8 cellular contexts compared by ENCODE assay signal in the genomic region with DNA sequence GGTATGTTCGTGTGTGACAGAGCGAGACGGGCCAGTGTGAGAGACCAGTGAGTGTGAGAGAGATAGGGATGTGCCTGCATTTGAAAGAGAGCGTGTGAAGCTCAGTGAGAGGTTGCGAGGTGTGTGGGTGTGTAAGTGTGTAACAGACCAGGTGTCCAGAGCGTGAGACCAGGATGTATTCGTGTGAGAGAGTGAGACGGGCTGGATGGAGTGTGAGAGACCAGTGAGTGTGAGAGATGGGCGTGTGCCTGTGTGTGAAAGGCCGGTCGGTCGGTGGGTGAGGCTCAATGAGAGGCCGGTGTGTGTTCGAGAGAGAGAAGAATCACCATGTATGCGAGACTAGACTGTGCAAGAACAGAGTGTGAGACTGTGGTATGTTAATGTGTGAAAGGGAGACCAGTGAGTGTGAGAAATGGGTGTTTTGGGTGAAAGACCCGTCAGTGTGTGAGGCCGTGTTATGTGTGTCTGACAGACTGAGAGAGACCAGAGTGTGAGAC. TPM values are rescaled to one million over a fixed set of nuclear protein-coding genes. Genes with fewer than 3 reads are reported as not detected.
DNase-seq lines count a peak whose midpoint lies in the region; ATAC-seq and TF ChIP-seq lines count a peak whose summit lies in the region.

No MANE protein-coding gene starts in this region.

- H3K27ac ChIP-seq in esophagus muscularis mucosa (replicated peaks in 1 of 4) (peak overlapping the region; percentile 95 to 97 (median 96)), neutrophil (no peak overlapping the region)

- TF ChIP-seq POLR2A in esophagus muscularis mucosa (IDR thresholded peaks at IDR 0.05; ENCODE audit: low read depth) = no peak

- no peak overlapping the region for H3K27ac Mint-ChIP-seq in T-cell

- H2AFZ ChIP-seq in Loucy (ENCODE audit: low read length) = peak overlapping the region; percentile 98

- peaks cover 13 to 26% (median 25%) of the 10 kb centered on the region in 3 donors for H3K9me3 Mint-ChIP-seq in T-cell

- DNase-seq in AG09309 (ENCODE audit: low read depth) = no peak
- DNase-seq in esophagus muscularis mucosa (ENCODE audit: extremely low spot score) = no peak
- no peak for DNase-seq in T-cell
- DNase-seq in EL = no peak
- DNase-seq in HK-2 (ENCODE audit: unreplicated experiment) = no peak
- DNase-seq in mucosa of gallbladder (ENCODE audit: low spot score) = no peak

- H3K4me1 ChIP-seq in Loucy (ENCODE audit: insufficient read depth, low read length, poor library complexity, severe bottlenecking) (peaks cover 5% of the 10 kb centered on the region), esophagus muscularis mucosa (peaks cover 11 to 16% (median 14%) of the 10 kb centered on the region in 4 donors), neutrophil (ENCODE audit: control insufficient read depth in 1 of 2, insufficient read depth in 1 of 2, low read depth in 1 of 2, low read length in 1 of 2) (peaks cover 12 to 16% of the 10 kb centered on the region in 2 experiments)

- H3F3A ChIP-seq in Loucy (ENCODE audit: low read depth) = no peaks in the 10 kb centered on the region

- H3K27me3 Mint-ChIP-seq in T-cell = peaks cover 4 to 8% of the 10 kb centered on the region in 2 donors

- ATAC-seq in T-cell (replicated peaks in 1 of 4) = no peak

- H3K9me2 ChIP-seq in Loucy (replicated peaks; ENCODE audit: low read depth, low read length) = no peaks in the 10 kb centered on the region

- H3K79me2 ChIP-seq in Loucy (ENCODE audit: insufficient read depth, low read length) = no peaks in the 10 kb centered on the region

- 4% methylated on average over 17 of the region's 17 CpGs for WGBS in esophagus muscularis mucosa

- H3K27me3 ChIP-seq in Loucy (ENCODE audit: insufficient read depth, low read length, poor library complexity, severe bottlenecking) = no peaks in the 10 kb centered on the region
- H3K27me3 ChIP-seq in esophagus muscularis mucosa = no peaks in the 10 kb centered on the region
- H3K27me3 ChIP-seq in neutrophil = peaks cover 4% of the 10 kb centered on the region

- peak overlapping the region; percentile 86 for H3K4me3 ChIP-seq in AG09309 (ENCODE audit: control insufficient read depth, low read depth, low read length)
- H3K4me3 ChIP-seq in Loucy (ENCODE audit: low read length, poor library complexity, severe bottlenecking) = peak overlapping the region; percentile 77
- H3K4me3 ChIP-seq in esophagus muscularis mucosa = peak overlapping the region; percentile 66 to 86 (median 82)
- peak overlapping the region; percentile 64 for H3K4me3 ChIP-seq in neutrophil (ENCODE audit: low read depth in 1 of 2, low read length in 1 of 2)

- H4K20me1 ChIP-seq in Loucy (ENCODE audit: insufficient read depth, low read length, poor library complexity, severe bottlenecking) = no peaks in the 10 kb centered on the region

- POLR2A ChIA-PET in T-cell (lab: Charles Lee) = no interaction called here

- intact Hi-C loops in esophagus muscularis mucosa (cut with DNase I) = loop anchor here (10.0 kb wide), 1 partner anchor 166 kb away; the partner anchor contains the start of gene ZNF835

- peak overlapping the region; percentile 92 for H3K4me2 ChIP-seq in Loucy (ENCODE audit: low read depth, low read length, poor library complexity, severe bottlenecking)

- H3K36me3 ChIP-seq in Loucy (ENCODE audit: insufficient read depth, low read length) (no peaks in the 10 kb centered on the region), esophagus muscularis mucosa (peaks cover 4 to 20% (median 13%) of the 10 kb centered on the region in 4 donors), neutrophil (no peaks in the 10 kb centered on the region)

- CTCF ChIA-PET in T-cell (lab: Charles Lee) = no interaction called here

- TF ChIP-seq EP300 in esophagus muscularis mucosa (IDR thresholded peaks at IDR 0.05) = no peak

- no peak for TF ChIP-seq CTCF in AG09309 (IDR thresholded peaks at IDR 0.05; ENCODE audit: control insufficient read depth, insufficient read depth, low read depth, low read length, missing control alignments)
- no peak for TF ChIP-seq CTCF in Loucy (conservative IDR thresholded peaks at IDR 0.05; ENCODE audit: low read length)
- no peak for TF ChIP-seq CTCF in esophagus muscularis mucosa (IDR thresholded peaks at IDR 0.05)
- TF ChIP-seq CTCF in neutrophil (IDR thresholded peaks at IDR 0.05) = no peak

- H3K9me3 ChIP-seq in Loucy (ENCODE audit: insufficient read depth, low read depth, low read length) = no peaks in the 10 kb centered on the region
- peaks cover 0 to 8% (median 3%) of the 10 kb centered on the region in 4 donors for H3K9me3 ChIP-seq in esophagus muscularis mucosa
- H3K9me3 ChIP-seq in neutrophil = peaks cover 10% of the 10 kb centered on the region

- no peak overlapping the region for H3K4me3 Mint-ChIP-seq in T-cell

- H3K36me3 Mint-ChIP-seq in T-cell = peaks cover under 1% of the 10 kb centered on the region

- peaks cover 0 to 7% (median 6%) of the 10 kb centered on the region in 3 donors for H3K4me1 Mint-ChIP-seq in T-cell

- peak overlapping the region; percentile 67 for H3K9ac ChIP-seq in Loucy (ENCODE audit: low read depth, low read length, poor library complexity, severe bottlenecking)

RNA-seq across cellular contexts. Expression of gene ZNF471, which starts 0.7 kb away (rescaled TPM):
- 10 to 100 TPM in 3 of 4 donors, 1 to 10 TPM in 1; 8.6 to 11.2 (median 10.9) TPM for total RNA-seq in esophagus muscularis mucosa
- total RNA-seq in T-cell = 1 to 10 TPM; 1.4 to 3.5 (median 2.2) TPM
- total RNA-seq in mucosa of gallbladder = 14.9 TPM

RNA-seq across cellular contexts. Expression of gene ZFP28, which starts 30.4 kb away (rescaled TPM):
- 10 to 100 TPM; 10.3 to 20.2 (median 12.7) TPM for total RNA-seq in esophagus muscularis mucosa
- total RNA-seq in T-cell = 10 to 100 TPM in 2 of 5 donors, 1 to 10 TPM in 3; 4.2 to 12.2 (median 9.8) TPM
- total RNA-seq in mucosa of gallbladder = 9.4 TPM

RNA-seq across cellular contexts. Expression of gene ZNF667, which starts 31.2 kb away (rescaled TPM):
- 1 to 10 TPM; 2.1 to 4.0 (median 3.2) TPM for total RNA-seq in esophagus muscularis mucosa
- total RNA-seq in T-cell = 1 to 10 TPM in 4 of 5 donors, under 1 TPM in 1; 0.56 to 5.2 (median 1.8) TPM
- total RNA-seq in mucosa of gallbladder = 9.4 TPM

RNA-seq across cellular contexts. Expression of gene ZNF470, which starts 58.9 kb away (rescaled TPM):
- total RNA-seq in esophagus muscularis mucosa = 1 to 10 TPM; 7.1 to 9.2 (median 7.4) TPM
- 1 to 10 TPM; 1.5 to 7.2 (median 5.8) TPM for total RNA-seq in T-cell
- total RNA-seq in mucosa of gallbladder = 9.9 TPM
